1 cellular context compared by ENCODE assay signal in genomic region chr10:114405011-114405350, GRCh38.
TF ChIP-seq lines count a peak whose summit lies in the region.

No MANE protein-coding gene starts in this region.

TF ChIP-seq in HepG2, 621 proteins besides CTCF, POLR2A, EP300 and RAD21:
- TF ChIP-seq MZF1 (CRISPR knock-in tag; IDR thresholded peaks at IDR 0.05; ENCODE audit: borderline replicate concordance) = no peak
- TF ChIP-seq NR2F2 (IDR thresholded peaks at IDR 0.05; ENCODE audit: borderline replicate concordance, low read depth) = no peak
- no peak for TF ChIP-seq MED13 (CRISPR knock-in tag; IDR thresholded peaks at IDR 0.05)
- TF ChIP-seq FOXO4 (CRISPR knock-in tag; conservative IDR thresholded peaks at IDR 0.05) = no peak
- TF ChIP-seq DMAP1 (CRISPR knock-in tag; IDR thresholded peaks at IDR 0.05) = no peak
- no peak for TF ChIP-seq RFX3 (CRISPR knock-in tag; IDR thresholded peaks at IDR 0.05)
- TF ChIP-seq MXI1 (IDR thresholded peaks at IDR 0.05; ENCODE audit: borderline replicate concordance, low read depth, low read length) = no peak
- TF ChIP-seq ZNF44 (CRISPR knock-in tag; IDR thresholded peaks at IDR 0.05) = no peak
- no peak for TF ChIP-seq ZNF691 (CRISPR knock-in tag; IDR thresholded peaks at IDR 0.05; ENCODE audit: borderline replicate concordance, low read depth)
- TF ChIP-seq SPEN (CRISPR knock-in tag; IDR thresholded peaks at IDR 0.05; ENCODE audit: low read depth) = no peak
- no peak for TF ChIP-seq CSRNP1 (CRISPR knock-in tag; IDR thresholded peaks at IDR 0.05)
- TF ChIP-seq ZNF724P (CRISPR knock-in tag; IDR thresholded peaks at IDR 0.05; ENCODE audit: borderline replicate concordance) = no peak
- no peak for TF ChIP-seq TP53 (CRISPR knock-in tag; conservative IDR thresholded peaks at IDR 0.05)
- TF ChIP-seq ZNF318 (CRISPR knock-in tag; IDR thresholded peaks at IDR 0.05) = no peak
